In the genomic region with DNA sequence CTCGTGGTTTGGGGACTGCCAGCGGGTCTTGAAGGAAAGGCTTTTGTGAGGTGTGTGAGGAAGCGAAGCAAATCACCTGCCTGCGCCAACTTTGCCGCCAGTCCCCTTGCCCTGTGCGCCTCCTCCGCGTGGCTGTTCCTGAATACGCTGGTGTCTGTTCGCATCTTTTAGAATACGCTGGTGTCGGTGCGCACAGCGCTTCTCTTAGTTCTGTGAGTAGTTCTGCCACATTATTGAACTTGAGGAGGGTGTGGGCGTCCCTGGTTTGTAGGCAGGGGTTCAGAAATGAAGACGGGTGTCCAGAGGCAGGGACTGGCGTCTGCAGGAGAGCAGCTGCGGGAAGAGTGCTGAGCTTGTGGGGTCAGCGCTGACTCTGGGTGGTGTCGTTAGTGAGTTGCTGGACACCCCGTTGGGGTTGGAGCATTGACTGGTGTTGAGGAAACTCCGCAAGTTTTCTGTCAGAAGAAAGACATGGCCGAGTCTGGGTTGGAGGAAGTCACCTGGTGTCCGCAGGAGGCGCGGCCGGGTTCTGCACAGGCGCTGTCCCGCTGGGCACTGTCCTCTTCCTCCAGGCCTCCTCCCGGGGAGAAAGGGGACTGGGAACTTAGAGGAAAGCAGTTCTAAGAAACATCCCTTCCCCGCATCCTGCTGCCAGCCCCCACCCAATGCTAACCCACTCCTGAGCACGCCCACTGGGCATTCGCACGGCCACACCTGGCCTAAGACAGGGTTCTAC, we compare ENCODE assay signal across 8 cellular contexts. TPM values are rescaled to one million over a fixed set of nuclear protein-coding genes. Genes with fewer than 3 reads are reported as not detected.
A peak's percentile ranks its signal among the peaks of the same experiment; 100 is the strongest.
DNase-seq lines count a peak whose midpoint lies in the region; ATAC-seq lines count a peak whose summit lies in the region.

No MANE protein-coding gene starts in this region.

- no peaks in the 10 kb centered on the region for H3K27me3 Mint-ChIP-seq in effector memory CD8-positive, alpha-beta T cell

- H3K9me3 ChIP-seq in mesodermal cell (ENCODE audit: control insufficient read depth, low read length), result peaks cover 37% of the 10 kb centered on the region

- H3K4me3 ChIP-seq in ACC112 (ENCODE audit: low read depth, low read length) (peak overlapping the region; percentile 87), mesodermal cell (ENCODE audit: extremely low read depth, insufficient read depth, low read length, poor library complexity, severe bottlenecking) (peak overlapping the region; percentile 77)

- H3K36me3 ChIP-seq in ACC112 (ENCODE audit: insufficient read depth, low read length) (peaks cover 44% of the 10 kb centered on the region), mesodermal cell (ENCODE audit: control insufficient read depth, insufficient read depth, low read length) (peaks cover 47% of the 10 kb centered on the region)

- no peaks in the 10 kb centered on the region for H3K27me3 ChIP-seq in ACC112 (ENCODE audit: insufficient read depth, low read length)

- 4% methylated on average over 25 to 26 of the region's 34 CpGs for WGBS in mesodermal cell (ENCODE audit: insufficient coverage in 2 of 2), 2 experiments

- H3K4me1 ChIP-seq in ACC112 (ENCODE audit: control insufficient read depth, insufficient read depth, low read length, unreplicated experiment) (peaks cover 6% of the 10 kb centered on the region), mesodermal cell (ENCODE audit: control insufficient read depth, insufficient read depth, low read length, poor library complexity, severe bottlenecking) (no peaks in the 10 kb centered on the region)

- H3K9me3 Mint-ChIP-seq in effector memory CD8-positive, alpha-beta T cell, result no peaks in the 10 kb centered on the region

- peaks cover 32 to 34% of the 10 kb centered on the region in 2 donors for H3K4me1 Mint-ChIP-seq in effector memory CD8-positive, alpha-beta T cell (ENCODE audit: low read depth in 2 of 2)

- DNase-seq in T1000 (lab: John Stamatoyannopoulos, UW), result peak; percentile 23
- peak in 1 of 3 experiments; percentile 32 for DNase-seq in effector memory CD8-positive, alpha-beta T cell
- peak; percentile 35 for DNase-seq in superior temporal gyrus (ENCODE audit: extremely low spot score)
- no peak for DNase-seq in NK-92 treated with Interleukin-12 subunit alpha and Interleukin-12 subunit beta, amount 100 ng/mL, for 24 hours (lab: John Stamatoyannopoulos, UW)

- peaks cover 47% of the 10 kb centered on the region for H3K79me2 ChIP-seq in ACC112 (ENCODE audit: control insufficient read depth, insufficient read depth, low read length, unreplicated experiment)

- peaks cover 29% of the 10 kb centered on the region for H3K36me3 Mint-ChIP-seq in effector memory CD8-positive, alpha-beta T cell (ENCODE audit: insufficient read depth)

- H3K4me3 Mint-ChIP-seq in effector memory CD8-positive, alpha-beta T cell, result peak overlapping the region; percentile 98 to 100

- ATAC-seq in GM18511 (IDR thresholded peaks at IDR 0.05; ENCODE audit: unreplicated experiment) (peak; percentile 26), HG03378 (IDR thresholded peaks at IDR 0.05; ENCODE audit: unreplicated experiment) (peak; percentile 19)
- peak; percentile 5 for ATAC-seq in effector memory CD8-positive, alpha-beta T cell (replicated peaks)

- peak overlapping the region; percentile 73 for H2AFZ ChIP-seq in ACC112 (ENCODE audit: low read length, unreplicated experiment)

- H3K27ac ChIP-seq in ACC112 (ENCODE audit: low read depth, low read length) (peak overlapping the region; percentile 85), mesodermal cell (ENCODE audit: low read depth, low read length, severe bottlenecking) (peak overlapping the region; percentile 86)

- H3K27ac Mint-ChIP-seq in effector memory CD8-positive, alpha-beta T cell, result peak overlapping the region; percentile 94 to 99

RNA-seq across cellular contexts. Expression of gene ZNF718, which starts 1.0 kb away (rescaled TPM):
- polyA plus RNA-seq in mesodermal cell (2013, experiment 1 of 2), result 4.8 TPM
- 5.0 TPM for polyA plus RNA-seq in mesodermal cell (2013, experiment 2 of 2)
